In genomic region chr5:122311888-122312669, GRCh38 we compare ENCODE assay signal across 8 cellular contexts. TPM values are rescaled to one million over a fixed set of nuclear protein-coding genes. Genes with fewer than 3 reads are reported as not detected.
DNase-seq lines count a peak whose midpoint lies in the region; ATAC-seq and TF ChIP-seq lines count a peak whose summit lies in the region.

TSS of gene SNCAIP (plus strand) at chr5:122312237. CDS start at chr5:122391135, 78,898 bp downstream.

- no peak within 1 kb of the TSS for H3K27ac ChIP-seq in BLaER1

- DNase-seq in MG63 = peak; percentile 65
- peak; percentile 56 for DNase-seq in MCF 10A (ENCODE audit: unreplicated experiment)
- peak; percentile 67 for DNase-seq in iPS-NIHi11 (ENCODE audit: low spot score)
- no peak for DNase-seq in SHP77 treated with DMSO at 0.1 percent for 48 hours (lab: John Stamatoyannopoulos, UW)
- DNase-seq in germinal center (ENCODE audit: low spot score) = no peak

- TF ChIP-seq CTCF in MCF 10A (IDR thresholded peaks at IDR 0.05; ENCODE audit: unreplicated experiment) = no peak

- H3K9me3 Mint-ChIP-seq in MCF 10A (ENCODE audit: unreplicated experiment) = no peaks in the 10 kb centered on the region

- POLR2A ChIA-PET in MCF 10A (lab: Yijun Ruan, JAX) = no interaction called here

- intact Hi-C loops in MCF 10A (cut with micrococcal nuclease) = loop anchor here (5.0 kb wide), 1 partner anchor 115 kb away; no protein-coding TSS in a partner anchor

- H3K27me3 Mint-ChIP-seq in MCF 10A (ENCODE audit: insufficient read depth, unreplicated experiment) = peaks cover 15% of the 10 kb centered on the region

- no peaks in the 10 kb centered on the region for H4K20me1 ChIP-seq in BLaER1

- H3K9me3 ChIP-seq in BLaER1 (peaks cover 14% of the 10 kb centered on the region; the same call in 1 of the 2 replicates), MG63 (no peaks in the 10 kb centered on the region), skeletal muscle satellite cell (replicated peaks; ENCODE audit: low read length) (no peaks in the 10 kb centered on the region)

- peaks cover 13% of the 10 kb centered on the region for H3K4me1 Mint-ChIP-seq in MCF 10A (ENCODE audit: insufficient read depth, unreplicated experiment)

- no TSS peak for BruUV-seq in MCF 10A (replicated peaks; lab: Mats Ljungman, UMichigan)

- H3K4me2 ChIP-seq in BLaER1 (peak within 1 kb of the TSS; percentile 79), skeletal muscle satellite cell (ENCODE audit: low read length) (peak within 1 kb of the TSS; percentile 98)

- H3K36me3 Mint-ChIP-seq in MCF 10A (ENCODE audit: insufficient read depth, unreplicated experiment) = no peaks in the 10 kb centered on the region

- ATAC-seq in GM19395 (IDR thresholded peaks at IDR 0.05; ENCODE audit: unreplicated experiment) = peak; percentile 72

- H3K9ac ChIP-seq in BLaER1 (no peak within 1 kb of the TSS), skeletal muscle satellite cell (ENCODE audit: low read depth, low read length) (peak within 1 kb of the TSS; percentile 65)

- H3K36me3 ChIP-seq in BLaER1 (no peaks in the 10 kb centered on the region), MG63 (no peaks in the 10 kb centered on the region), skeletal muscle satellite cell (ENCODE audit: insufficient read depth, low read length) (no peaks in the 10 kb centered on the region)

- peak within 1 kb of the TSS; percentile 61 for H3K4me3 ChIP-seq in BLaER1
- peak within 1 kb of the TSS; percentile 48 for H3K4me3 ChIP-seq in MG63
- H3K4me3 ChIP-seq in skeletal muscle satellite cell (ENCODE audit: low read length) = peak within 1 kb of the TSS; percentile 79

- H3K27me3 ChIP-seq in BLaER1 (peaks cover 42% of the 10 kb centered on the region), MG63 (peaks cover 63% of the 10 kb centered on the region), skeletal muscle satellite cell (ENCODE audit: control insufficient read depth, insufficient read depth, low read length) (peaks cover 6% of the 10 kb centered on the region)

- no peak within 1 kb of the TSS for H3K27ac Mint-ChIP-seq in MCF 10A (ENCODE audit: low read depth, unreplicated experiment)

- H3K4me1 ChIP-seq in BLaER1 (no peaks in the 10 kb centered on the region), skeletal muscle satellite cell (ENCODE audit: control insufficient read depth, insufficient read depth, low read length) (peaks cover 8% of the 10 kb centered on the region)

- H3K4me3 Mint-ChIP-seq in MCF 10A (ENCODE audit: unreplicated experiment) = peak within 1 kb of the TSS; percentile 77

- CTCF ChIA-PET in MCF 10A (lab: Yijun Ruan, JAX) = interaction anchor here (0.6 to 1.0 kb wide), 3 partner anchors 10 to 90 kb away, joined by 3 read pairs; no protein-coding TSS in a partner anchor

RNA-seq across cellular contexts. Expression of gene SNCAIP, which starts in this region (rescaled TPM):
- not detected in 2 replicates for total RNA-seq in MG63 (2014; rRNA removed; shearing (Covaris generic); ENCODE audit: low replicate concordance)
- total RNA-seq in MCF 10A (2022) = 0.12 and 0.21 TPM in 2 replicates
- total RNA-seq in skeletal muscle satellite cell (2012; rRNA removed) = 0.25 TPM in 1 of 2 replicates, not detected in the other

Comparison
In these comparisons a context has a peak if more than half of its experiments do, and no peak if none do; other contexts are left out.
1. Peak in DNase-seq and H3K4me3 ChIP-seq in MG63; RNA of the gene not detected or under 1 TPM.
2. Peak in DNase-seq in MCF 10A; RNA of the gene not detected or under 1 TPM.